In the genomic region with DNA sequence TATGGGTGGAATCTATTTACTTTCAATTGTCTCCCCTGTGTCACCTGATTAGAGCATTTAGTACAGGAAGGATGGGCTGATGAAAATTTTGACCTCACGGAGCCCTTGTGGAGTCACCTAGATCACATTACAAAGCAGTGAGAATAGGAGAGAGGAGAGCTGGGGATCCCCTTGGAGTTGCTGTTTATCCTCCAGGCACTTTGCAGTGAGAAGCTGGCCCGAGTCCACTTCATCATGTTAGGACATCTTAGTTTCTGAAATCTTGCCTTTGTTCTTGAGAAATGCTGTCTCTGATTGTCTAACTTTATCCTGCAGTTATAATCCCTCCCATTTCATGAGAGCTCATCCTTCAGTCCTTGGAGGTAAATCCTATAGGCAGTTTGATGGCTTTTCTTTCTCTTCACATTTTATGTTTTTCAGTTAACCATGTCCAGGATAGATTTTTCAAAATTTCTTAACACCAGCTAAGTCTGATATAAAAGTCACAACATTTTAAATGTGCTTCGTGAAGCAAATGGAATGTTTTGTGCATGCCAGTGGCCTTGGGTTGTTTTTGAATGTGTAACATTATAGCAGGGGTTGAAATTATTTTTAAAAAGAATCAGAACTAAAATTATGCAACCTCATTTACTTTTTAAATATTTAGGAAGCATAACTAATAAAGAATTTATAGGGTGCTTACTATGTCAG, we compare ENCODE assay signal across 10 cellular contexts.
DNase-seq lines count a peak whose midpoint lies in the region; ATAC-seq and TF ChIP-seq lines count a peak whose summit lies in the region.
"Had no signal": no experiment of that assay in that cellular context is flagged by ENCODE, and none has a peak within 500 bp of the region (broad histone marks: within the 10 kb centered on the region; RNA-seq: fewer than 3 reads in every experiment).

No MANE protein-coding gene starts in this region.

- intact Hi-C loops in left lung (cut with DNase I), result no loop called here

- H3K36me3 ChIP-seq in left lung, result no peaks in the 10 kb centered on the region

- ATAC-seq in left lung, result peak; percentile 31
- ATAC-seq in left lobe of liver, result no peak

- POLR2A ChIA-PET in AG04450 (lab: Yijun Ruan, JAX), result interaction anchor here (0.7 to 1.0 kb wide), 2 partner anchors 10 to 855 kb away, joined by 3 read pairs; no protein-coding TSS in a partner anchor

- no peaks in the 10 kb centered on the region for H3K27me3 ChIP-seq in AG04450 (ENCODE audit: control insufficient read depth, insufficient read depth, low read length)
- no peaks in the 10 kb centered on the region for H3K27me3 ChIP-seq in left lung

- H3K4me3 ChIP-seq in AG04450 (ENCODE audit: low read depth, low read length) (no peak overlapping the region; the same call in 1 of the 2 replicates), astrocyte of the spinal cord (ENCODE audit: low read depth, low read length) (no peak overlapping the region), left lung (no peak overlapping the region)

- no peak for TF ChIP-seq CTCF in AG04450 (IDR thresholded peaks at IDR 0.05; ENCODE audit: low read depth, low read length)
- no peak for TF ChIP-seq CTCF in astrocyte of the spinal cord (IDR thresholded peaks at IDR 0.05; ENCODE audit: low read depth, low read length)
- no peak for TF ChIP-seq CTCF in left lung (IDR thresholded peaks at IDR 0.05)

- peaks cover 4% of the 10 kb centered on the region in 2 donors for H3K4me1 ChIP-seq in left lung

- in situ Hi-C loops in astrocyte of the spinal cord (cut with HindIII; ENCODE audit: low sequenced_read_pairs), result no loop called here

- DNase-seq in AG04450 (ENCODE audit: low read depth, low spot score) (peak; percentile 60), HPDE6-E6E7 (ENCODE audit: extremely low spot score) (peak; percentile 74), astrocyte of the spinal cord (ENCODE audit: low read depth, low spot score) (peak; percentile 85), left lung (no peak), inferior parietal cortex (ENCODE audit: extremely low spot score) (no peak), left lobe of liver (ENCODE audit: low spot score) (no peak), NCI-H1092 treated with DMSO at 0.1 percent for 48 hours (lab: John Stamatoyannopoulos, UW) (no peak)
- DNase-seq in activated CD4-positive, CD25-positive, alpha-beta regulatory T cell (lab: John Stamatoyannopoulos, UW), result no peak
- DNase-seq: activated naive CD4-positive, alpha-beta T cell treated with Interleukin-2 at 50 U/mL for 16 hours; CD4-positive, alpha-beta T cell had no signal

- H3K27ac ChIP-seq in AG04450 (ENCODE audit: low read depth, low read length) (peak overlapping the region; percentile 86), left lung (peak overlapping the region in 1 of 2 donors; percentile 39)

- H3K9me3 ChIP-seq in AG04450 (ENCODE audit: control insufficient read depth, insufficient read depth, low read length) (no peaks in the 10 kb centered on the region), left lung (no peaks in the 10 kb centered on the region)

- CTCF ChIA-PET in AG04450 (lab: Charles Lee), result interaction anchor here (0.6 to 1.1 kb wide), 4 partner anchors 12 to 236 kb away, joined by 3 to 4 read pairs (median 4); no protein-coding TSS in a partner anchor

Comparison
In these comparisons a context has a peak if more than half of its experiments do, and no peak if none do; other contexts are left out.
1. DNase-seq: peak in AG04450 (single experiment), HPDE6-E6E7 (single experiment) and astrocyte of the spinal cord (single experiment); none in left lung (0 of 2), inferior parietal cortex (single experiment), activated CD4-positive, CD25-positive, alpha-beta regulatory T cell (0 of 4), left lobe of liver (single experiment) and NCI-H1092 treated with DMSO at 0.1 percent for 48 hours (single experiment).